In genomic region chr6:142301421-142302391, GRCh38 we compare ENCODE assay signal across 8 cellular contexts. TPM values are rescaled to one million over a fixed set of nuclear protein-coding genes. Genes with fewer than 3 reads are reported as not detected.
DNase-seq lines count a peak whose midpoint lies in the region; ATAC-seq, FAIRE-seq and TF ChIP-seq lines count a peak whose summit lies in the region.

Gene ADGRG6, plus strand, starts transcription at chr6:142302007. Its CDS starts 323 bp downstream, at chr6:142302330.

- H3K9ac ChIP-seq in HCT116 (ENCODE audit: low read length): peak within 1 kb of the TSS; percentile 84

- TF ChIP-seq CTCF in GM10248 (IDR thresholded peaks at IDR 0.05; ENCODE audit: control extremely low read depth, extremely low read depth, low read depth, missing control alignments) (no peak), HCT116 (IDR thresholded peaks at IDR 0.05 in 2 of 3, conservative IDR thresholded peaks at IDR 0.05 in 1 of 3; ENCODE audit: borderline replicate concordance in 1 of 3, insufficient read depth in 1 of 3, low read depth in 2 of 3, low read length in 2 of 3) (peak in 2 of 3 experiments; percentile 26 to 38; a peak in 3 of 6 replicates), esophagus muscularis mucosa (IDR thresholded peaks at IDR 0.05) (no peak)

- peaks cover 5 to 22% (median 14%) of the 10 kb centered on the region in 4 donors for H3K4me1 Mint-ChIP-seq in naive thymus-derived CD8-positive, alpha-beta T cell

- no peaks in the 10 kb centered on the region for H3K36me3 Mint-ChIP-seq in naive thymus-derived CD8-positive, alpha-beta T cell

- H3K27me3 ChIP-seq in HCT116 (ENCODE audit: insufficient read depth, low read length): no peaks in the 10 kb centered on the region
- peaks cover 0 to 34% (median 6%) of the 10 kb centered on the region in 4 donors for H3K27me3 ChIP-seq in esophagus muscularis mucosa

- H3K9me2 ChIP-seq in HCT116 (ENCODE audit: insufficient read depth): no peaks in the 10 kb centered on the region

- CTCF ChIA-PET in GM10248 (lab: Yijun Ruan, JAX) (interaction anchor here (1.2 to 1.8 kb wide), 5 partner anchors 10 to 69 kb away, joined by 3 to 5 read pairs (median 4); no protein-coding TSS in a partner anchor), HCT116 (lab: Charles Lee) (interaction anchor here (1.2 kb wide), 1 partner anchor 145 kb away, joined by 4 read pairs; no protein-coding TSS in a partner anchor)

- BruUV-seq in HCT116 (replicated peaks; lab: Mats Ljungman, UMichigan): no TSS peak

- peak within 1 kb of the TSS; percentile 5 for H2AFZ ChIP-seq in HCT116 (ENCODE audit: low read depth, low read length, poor library complexity, severe bottlenecking)

- peak; percentile 84 for ATAC-seq in HCT116
- peak; percentile 88 to 89 for ATAC-seq in naive thymus-derived CD8-positive, alpha-beta T cell

- H3K9me3 ChIP-seq in HCT116 (ENCODE audit: control insufficient read depth in 1 of 2, insufficient read depth in 1 of 2, low read depth in 1 of 2, low read length in 2 of 2): no peaks in the 10 kb centered on the region
- H3K9me3 ChIP-seq in esophagus muscularis mucosa: no peaks in the 10 kb centered on the region

- H3K36me3 ChIP-seq in HCT116 (ENCODE audit: control insufficient read depth in 1 of 2, insufficient read depth in 2 of 2, low read length in 2 of 2) (no peaks in the 10 kb centered on the region), esophagus muscularis mucosa (no peaks in the 10 kb centered on the region)

- FAIRE-seq in urothelium cell line (lab: Jason Lieb, UNC): no peak

- no peaks in the 10 kb centered on the region for H3K9me3 Mint-ChIP-seq in naive thymus-derived CD8-positive, alpha-beta T cell

- DNase-seq in GM10248 (ENCODE audit: extremely low spot score) (peak; percentile 41), HCT116 (ENCODE audit: low read depth, low spot score) (peak; percentile 57), NCI-H146 (lab: John Stamatoyannopoulos, UW) (peak; percentile 68), esophagus muscularis mucosa (ENCODE audit: extremely low spot score) (no peak), urothelium cell line (ENCODE audit: low spot score) (no peak)
- DNase-seq in activated CD8-positive, alpha-beta memory T cell treated with anti-CD3 and anti-CD28 coated beads, Interleukin-2, amount 50 U/mL, for 4 hours: peak; percentile 47
- DNase-seq in naive thymus-derived CD8-positive, alpha-beta T cell: peak; percentile 15 to 67 (median 40)

- H3K4me3 Mint-ChIP-seq in naive thymus-derived CD8-positive, alpha-beta T cell: peak within 1 kb of the TSS; percentile 79 to 94 (median 89)

- H3K4me2 ChIP-seq in HCT116 (ENCODE audit: low read length): peak within 1 kb of the TSS; percentile 90

- H4K20me1 ChIP-seq in HCT116 (ENCODE audit: insufficient read depth): no peaks in the 10 kb centered on the region

- H3K4me3 ChIP-seq in HCT116 (replicated peaks in 1 of 2; ENCODE audit: low read depth in 1 of 2, low read length in 2 of 2) (peak within 1 kb of the TSS; percentile 66 to 74), esophagus muscularis mucosa (peak within 1 kb of the TSS; percentile 53 to 65 (median 58))

- TF ChIP-seq POLR2A in HCT116 (IDR thresholded peaks at IDR 0.05; ENCODE audit: borderline replicate concordance, extremely low read depth, insufficient read depth, insufficient read length) (peak; percentile 34), esophagus muscularis mucosa (IDR thresholded peaks at IDR 0.05; ENCODE audit: low read depth) (no peak)

- POLR2A ChIA-PET in GM10248 (lab: Yijun Ruan, JAX): no interaction called here
- POLR2A ChIA-PET in HCT116 (lab: Charles Lee): no interaction called here
- POLR2A ChIA-PET in naive thymus-derived CD8-positive, alpha-beta T cell (lab: Charles Lee): interaction anchor here (0.9 kb wide), 1 partner anchor 69 kb away, joined by 4 read pairs; no protein-coding TSS in a partner anchor

- intact Hi-C loops in HCT116 (cut with micrococcal nuclease) (loop anchor here (1.0 kb wide), 1 partner anchor 74 kb away; no protein-coding TSS in a partner anchor), esophagus muscularis mucosa (cut with DNase I) (no loop called here)

- RAD21 ChIA-PET in HCT116 (lab: Charles Lee; ENCODE audit: low non-redundant PET in 1 of 2, low total read pairs in 2 of 2, uncharacterized antibody in 2 of 2, unreplicated experiment in 2 of 2): no interaction called here

- peak; percentile 47 for TF ChIP-seq RAD21 in HCT116 (IDR thresholded peaks at IDR 0.05; ENCODE audit: low read depth)

- peaks cover 49% of the 10 kb centered on the region for H3K79me2 ChIP-seq in HCT116 (ENCODE audit: insufficient read depth, low read length)

- H3K27ac ChIP-seq in HCT116 (ENCODE audit: low read depth, low read length) (peak within 1 kb of the TSS; percentile 88), esophagus muscularis mucosa (replicated peaks in 1 of 4) (peak within 1 kb of the TSS; percentile 51 to 56 (median 54)), temporal lobe (ENCODE audit: low read depth, low read length) (no peak within 1 kb of the TSS)

- no peak for TF ChIP-seq EP300 in esophagus muscularis mucosa (IDR thresholded peaks at IDR 0.05)

- H3K4me1 ChIP-seq in HCT116 (ENCODE audit: control insufficient read depth in 1 of 2, insufficient read depth in 2 of 2, low read length in 2 of 2) (peaks cover 18 to 46% of the 10 kb centered on the region in 2 experiments), esophagus muscularis mucosa (peaks cover 0 to 18% (median 13%) of the 10 kb centered on the region in 4 donors)

- 2% methylated on average over 30 of the region's 91 CpGs for WGBS in esophagus muscularis mucosa

- H3K27ac Mint-ChIP-seq in naive thymus-derived CD8-positive, alpha-beta T cell: peak within 1 kb of the TSS in 9 of 10 donors; percentile 14 to 85 (median 56)

- H3K27me3 Mint-ChIP-seq in naive thymus-derived CD8-positive, alpha-beta T cell: peaks cover 0 to 16% (median 6%) of the 10 kb centered on the region in 5 donors

TF ChIP-seq in HCT116, 20 proteins besides CTCF, POLR2A, EP300 and RAD21 (continues in another document):
- peak; percentile 40; the same call in 1 of the 2 replicates for TF ChIP-seq CBX3 (IDR thresholded peaks at IDR 0.05; ENCODE audit: low read depth)
- TF ChIP-seq REST (IDR thresholded peaks at IDR 0.05; ENCODE audit: low read depth): no peak
- peak; percentile 91 for TF ChIP-seq EGR1 (IDR thresholded peaks at IDR 0.05; ENCODE audit: low read depth)
- TF ChIP-seq POLR2AphosphoS5 (IDR thresholded peaks at IDR 0.05; ENCODE audit: low read depth, low read length): peak; percentile 64
- no peak for TF ChIP-seq ELF1 (IDR thresholded peaks at IDR 0.05; ENCODE audit: borderline replicate concordance, low read depth)
- peak; percentile 18 for TF ChIP-seq ZBTB33 (IDR thresholded peaks at IDR 0.05; ENCODE audit: extremely low read depth, insufficient replicate concordance, low read length)
- TF ChIP-seq TCF7L2 (IDR thresholded peaks at IDR 0.05; ENCODE audit: borderline replicate concordance, extremely low read depth, insufficient read depth, insufficient read length): no peak
- peak; percentile 62 for TF ChIP-seq ZFX (IDR thresholded peaks at IDR 0.05)
- TF ChIP-seq YY1 (IDR thresholded peaks at IDR 0.05; ENCODE audit: extremely low read depth, insufficient replicate concordance, low read depth, low read length): peak; percentile 59
- TF ChIP-seq SIN3A (IDR thresholded peaks at IDR 0.05; ENCODE audit: low read depth): peak; percentile 18; the same call in 1 of the 2 replicates
- no peak for TF ChIP-seq EZH2phosphoT487 (IDR thresholded peaks at IDR 0.05; ENCODE audit: borderline replicate concordance)

RNA-seq across cellular contexts. Expression of gene ADGRG6, which starts in this region (rescaled TPM):
- total RNA-seq in HCT116 (2021; ENCODE audit: unreplicated experiment): 67.9 TPM
- polyA plus RNA-seq in HCT116 (2012): 11.8 and 16.8 TPM in 2 replicates
- 10 to 100 TPM in 1 of 4 donors, 1 to 10 TPM in 3; 5.5 to 11.8 (median 8.0) TPM for total RNA-seq in esophagus muscularis mucosa
- 1 to 10 TPM; 2.4 to 2.5 TPM for total RNA-seq in naive thymus-derived CD8-positive, alpha-beta T cell
- polyA plus RNA-seq in naive thymus-derived CD8-positive, alpha-beta T cell: 1 to 10 TPM in 1 of 3 donors, under 1 TPM in 1, not detected in 1; 0.73 to 1.7 TPM
- 19.4 TPM for total RNA-seq in temporal lobe

Comparison
In these comparisons a context has a peak if more than half of its experiments do, and no peak if none do; other contexts are left out.
1. DNase-seq: peak in GM10248 (single experiment), HCT116 (single experiment), NCI-H146 (single experiment), activated CD8-positive, alpha-beta memory T cell treated with anti-CD3 and anti-CD28 coated beads, Interleukin-2, amount 50 U/mL, for 4 hours (single experiment) and naive thymus-derived CD8-positive, alpha-beta T cell (10 of 10); none in esophagus muscularis mucosa (single experiment) and urothelium cell line (single experiment).
2. CTCF ChIP-seq: peak in HCT116 (2 of 3); none in GM10248 (single experiment) and esophagus muscularis mucosa (0 of 3).